ENCODE assay signal across 9 cellular contexts in genomic region chr10:35355971-35356724, GRCh38. TPM values are rescaled to one million over a fixed set of nuclear protein-coding genes. Genes with fewer than 3 reads are reported as not detected.
DNase-seq lines count a peak whose midpoint lies in the region; ATAC-seq lines count a peak whose summit lies in the region.
"Had no signal": no experiment of that assay in that cellular context is flagged by ENCODE, and none has a peak within 500 bp of the region (broad histone marks: within the 10 kb centered on the region; RNA-seq: fewer than 3 reads in every experiment).

No MANE protein-coding gene starts in this region.

- no peaks in the 10 kb centered on the region for H3K9me3 Mint-ChIP-seq in activated T-helper 17 cell treated with anti-CD3 and anti-CD28 coated beads, Interleukin-2, amount 50 U/mL, for 72 hours

- peak; percentile 52 for DNase-seq in activated naive CD4-positive, alpha-beta T cell treated with Interleukin-2 at 50 U/mL for 16 hours
- no peak for DNase-seq in activated naive CD4-positive, alpha-beta T cell (lab: John Stamatoyannopoulos, UW)
- DNase-seq in superior temporal gyrus (ENCODE audit: extremely low spot score), result peak; percentile 58
- DNase-seq in NCI-H1417 (lab: John Stamatoyannopoulos, UW), result no peak
- DNase-seq in hepatic stellate cell (ENCODE audit: low spot score), result no peak
- DNase-seq in Right ventricle myocardium superior, result no peak
- DNase-seq: esophagus squamous epithelium had no signal

- no peaks in the 10 kb centered on the region for H3K36me3 Mint-ChIP-seq in activated T-helper 17 cell treated with anti-CD3 and anti-CD28 coated beads, Interleukin-2, amount 50 U/mL, for 72 hours (ENCODE audit: low read depth)

- intact Hi-C loops in Right ventricle myocardium superior (cut with DNase I), result no loop called here

- peak overlapping the region; percentile 88 for H3K27ac Mint-ChIP-seq in activated T-helper 17 cell treated with anti-CD3 and anti-CD28 coated beads, Interleukin-2, amount 50 U/mL, for 72 hours

- peaks cover 63% of the 10 kb centered on the region for H3K4me1 Mint-ChIP-seq in activated T-helper 17 cell treated with anti-CD3 and anti-CD28 coated beads, Interleukin-2, amount 50 U/mL, for 72 hours

- H3K4me3 Mint-ChIP-seq in activated T-helper 17 cell treated with anti-CD3 and anti-CD28 coated beads, Interleukin-2, amount 50 U/mL, for 72 hours, result peak overlapping the region; percentile 78

- ATAC-seq in HG02885 (IDR thresholded peaks at IDR 0.05; ENCODE audit: poor library complexity, unreplicated experiment), result peak; percentile 74
- peak; percentile 84 for ATAC-seq in activated T-helper 17 cell treated with anti-CD3 and anti-CD28 coated beads, Interleukin-2, amount 50 U/mL, for 72 hours (replicated peaks)
- no peak for ATAC-seq in Right ventricle myocardium superior (ENCODE audit: poor library complexity)

- H3K27me3 Mint-ChIP-seq in activated T-helper 17 cell treated with anti-CD3 and anti-CD28 coated beads, Interleukin-2, amount 50 U/mL, for 72 hours, result no peaks in the 10 kb centered on the region

RNA-seq across cellular contexts. Expression of gene CCNY, which starts 19.8 kb away (rescaled TPM):
- total RNA-seq in activated T-helper 17 cell treated with anti-CD3 and anti-CD28 coated beads, Interleukin-2, amount 50 U/mL, for 72 hours, result 10 to 100 TPM; 29.4 to 42.3 TPM
- total RNA-seq in Right ventricle myocardium superior, result 92.7 TPM

Comparison
In these comparisons a context has a peak if more than half of its experiments do, and no peak if none do; other contexts are left out.
1. DNase-seq: peak in activated naive CD4-positive, alpha-beta T cell treated with Interleukin-2 at 50 U/mL for 16 hours (single experiment) and superior temporal gyrus (single experiment); none in activated naive CD4-positive, alpha-beta T cell (0 of 4), NCI-H1417 (0 of 3), hepatic stellate cell (single experiment) and Right ventricle myocardium superior (single experiment).